In genomic region chr16:14275934-14276333, GRCh38 we compare ENCODE assay signal across 24 cellular contexts.
"Had no signal": no experiment of that assay in that cellular context is flagged by ENCODE, and none has a peak within 500 bp of the region (broad histone marks: within the 10 kb centered on the region; RNA-seq: fewer than 3 reads in every experiment).

No MANE protein-coding gene starts in this region.

- H3K4me3 ChIP-seq: coronary artery, dorsolateral prefrontal cortex, esophagus squamous epithelium, gastrocnemius medialis, heart right ventricle, left lung, lower lobe of right lung, mucosa of descending colon had no signal

- ATAC-seq: gastrocnemius medialis, heart right ventricle, left cardiac atrium, left lung, left ventricle myocardium superior, lower lobe of right lung, mucosa of descending colon had no signal

- H3K9me3 ChIP-seq: esophagus squamous epithelium, gastrocnemius medialis, left lung, lower lobe of right lung, mucosa of descending colon had no signal

- H3K36me3 ChIP-seq: esophagus squamous epithelium, gastrocnemius medialis, heart right ventricle, left lung, lower lobe of right lung had no signal

- H3K27ac ChIP-seq: coronary artery, dorsolateral prefrontal cortex, esophagus squamous epithelium, gastrocnemius medialis, heart right ventricle, left lung, lower lobe of right lung had no signal

- H3K27ac Mint-ChIP-seq: mesothelial cell of epicardium, naive B cell had no signal

- H3K4me1 Mint-ChIP-seq: mesothelial cell of epicardium, naive B cell had no signal

- FAIRE-seq: colon, endothelial cell of umbilical vein, islet of Langerhans, keratinocyte had no signal

- H3K4me1 ChIP-seq: esophagus squamous epithelium, gastrocnemius medialis, heart right ventricle, left lung, lower lobe of right lung had no signal

- H3K27me3 ChIP-seq: dorsolateral prefrontal cortex, esophagus squamous epithelium, gastrocnemius medialis, heart right ventricle, left lung had no signal

- H3K4me3 Mint-ChIP-seq: mesothelial cell of epicardium had no signal

- DNase-seq: dermis blood vessel endothelial cell; dorsolateral prefrontal cortex; effector CD4-positive, alpha-beta T cell; effector memory CD4-positive, alpha-beta T cell; esophagus squamous epithelium; foreskin fibroblast; foreskin melanocyte; gastrocnemius medialis; glutamatergic neuron; heart right ventricle; hippocampal formation; left cardiac atrium; left lung; left ventricle myocardium superior; lower lobe of right lung; mesenchymal stem cell; mucosa of descending colon; naive B cell had no signal

- H3K36me3 Mint-ChIP-seq: naive B cell had no signal
